Comparison of ENCODE assay signal across 36 cellular contexts in genomic region chrX:5998901-5999300, GRCh38.
"Had no signal": no experiment of that assay in that cellular context is flagged by ENCODE, and none has a peak within 500 bp of the region (broad histone marks: within the 10 kb centered on the region; RNA-seq: fewer than 3 reads in every experiment).

No MANE protein-coding gene starts in this region.

- H3K4me3 Mint-ChIP-seq: activated CD4-positive, alpha-beta memory T cell treated with anti-CD3 and anti-CD28 coated beads for 36 hours; activated CD4-positive, alpha-beta T cell treated with anti-CD3 and anti-CD28 coated beads for 36 hours; activated CD4-positive, alpha-beta T cell treated with anti-CD3 and anti-CD28 coated beads, Interleukin-2, amount 10 ng/mL, durations not matched to agents 24 days and 14 days; activated CD8-positive, alpha-beta memory T cell treated with anti-CD3 and anti-CD28 coated beads, Interleukin-2, amount 10 ng/mL, durations not matched to agents 7 days and 5 days; activated CD8-positive, alpha-beta T cell treated with anti-CD3 and anti-CD28 coated beads, Interleukin-2, amount 10 ng/mL, durations not matched to agents 7 days and 5 days; activated naive CD4-positive, alpha-beta T cell treated with anti-CD3 and anti-CD28 coated beads for 36 hours; activated naive CD4-positive, alpha-beta T cell treated with anti-CD3 and anti-CD28 coated beads, Interleukin-2, amount 50 U/mL, for 24 hours; activated naive CD8-positive, alpha-beta T cell treated with anti-CD3 and anti-CD28 coated beads for 36 hours; activated naive CD8-positive, alpha-beta T cell treated with anti-CD3 and anti-CD28 coated beads, Interleukin-2, amount 50 U/mL, for 24 hours; activated T-helper 1 cell treated with anti-CD3 and anti-CD28 coated beads, Interleukin-12 subunit alpha, Interleukin-12 subunit beta, Interleukin-2, Interleukin-4 antibody, amounts not matched to agents 30 ng/mL and 10 ng/mL and 1 ng/mL, durations not matched to agents 14 hours and 24 hours and 36 hours; central memory CD8-positive, alpha-beta T cell; dendritic cell treated with granulocyte-macrophage colony-stimulating factor and Interleukin-4, amounts not matched to agents 40 ng/mL and 50 ng/mL, for 4 days; effector memory CD8-positive, alpha-beta T cell; T-helper 17 cell; T-helper 2 cell treated with Interferon-gamma antibody and Interleukin-4, amounts not matched to agents 5 μg/mL and 100 μg/mL, for 36 hours had no signal

- H3K4me2 ChIP-seq: hepatocyte had no signal

- H3K27ac Mint-ChIP-seq: activated CD4-positive, alpha-beta memory T cell treated with anti-CD3 and anti-CD28 coated beads for 36 hours; activated CD4-positive, alpha-beta T cell treated with anti-CD3 and anti-CD28 coated beads for 36 hours; activated CD4-positive, alpha-beta T cell treated with anti-CD3 and anti-CD28 coated beads, Interleukin-2, amount 10 ng/mL, durations not matched to agents 24 days and 14 days; activated CD8-positive, alpha-beta memory T cell treated with anti-CD3 and anti-CD28 coated beads, Interleukin-2, amount 10 ng/mL, durations not matched to agents 7 days and 5 days; activated CD8-positive, alpha-beta T cell treated with anti-CD3 and anti-CD28 coated beads, Interleukin-2, amount 10 ng/mL, durations not matched to agents 7 days and 5 days; activated naive CD4-positive, alpha-beta T cell treated with anti-CD3 and anti-CD28 coated beads for 36 hours; activated naive CD4-positive, alpha-beta T cell treated with anti-CD3 and anti-CD28 coated beads, Interleukin-2, amount 50 U/mL, for 24 hours; activated naive CD8-positive, alpha-beta T cell treated with anti-CD3 and anti-CD28 coated beads for 36 hours; activated naive CD8-positive, alpha-beta T cell treated with anti-CD3 and anti-CD28 coated beads, Interleukin-2, amount 50 U/mL, for 24 hours; activated T-helper 1 cell treated with anti-CD3 and anti-CD28 coated beads, Interleukin-12 subunit alpha, Interleukin-12 subunit beta, Interleukin-2, Interleukin-4 antibody, amounts not matched to agents 30 ng/mL and 10 ng/mL and 1 ng/mL, durations not matched to agents 14 hours and 24 hours and 36 hours; activated T-helper 2 cell treated with anti-CD3 and anti-CD28 coated beads, Interferon-gamma antibody, Interleukin-2, Interleukin-4, amounts not matched to agents 10 μg/mL and 5 μg/mL and 100 μg/mL, durations not matched to agents 14 hours and 24 hours and 36 hours; dendritic cell treated with granulocyte-macrophage colony-stimulating factor and Interleukin-4, amounts not matched to agents 40 ng/mL and 50 ng/mL, for 4 days; effector memory CD8-positive, alpha-beta T cell; T-helper 17 cell; T-helper 2 cell treated with Interferon-gamma antibody and Interleukin-4, amounts not matched to agents 5 μg/mL and 100 μg/mL, for 36 hours had no signal

- H3K79me2 ChIP-seq: hepatocyte had no signal

- H3K4me3 ChIP-seq: adrenal gland, coronary artery, esophagus muscularis mucosa, gastroesophageal sphincter, heart right ventricle, hepatocyte had no signal

- H3K27me3 Mint-ChIP-seq: activated CD4-positive, alpha-beta memory T cell treated with anti-CD3 and anti-CD28 coated beads for 36 hours; activated CD4-positive, alpha-beta T cell treated with anti-CD3 and anti-CD28 coated beads for 36 hours; activated CD4-positive, alpha-beta T cell treated with anti-CD3 and anti-CD28 coated beads, Interleukin-2, amount 10 ng/mL, durations not matched to agents 24 days and 14 days; activated CD8-positive, alpha-beta memory T cell treated with anti-CD3 and anti-CD28 coated beads, Interleukin-2, amount 10 ng/mL, durations not matched to agents 7 days and 5 days; activated naive CD4-positive, alpha-beta T cell treated with anti-CD3 and anti-CD28 coated beads, Interleukin-2, amount 50 U/mL, for 24 hours; activated naive CD8-positive, alpha-beta T cell treated with anti-CD3 and anti-CD28 coated beads for 36 hours; activated naive CD8-positive, alpha-beta T cell treated with anti-CD3 and anti-CD28 coated beads, Interleukin-2, amount 50 U/mL, for 24 hours; central memory CD8-positive, alpha-beta T cell; dendritic cell treated with granulocyte-macrophage colony-stimulating factor and Interleukin-4, amounts not matched to agents 40 ng/mL and 50 ng/mL, for 4 days; effector memory CD8-positive, alpha-beta T cell; T-helper 17 cell had no signal

- H3K27me3 ChIP-seq: adrenal gland, brain microvascular endothelial cell, esophagus muscularis mucosa, gastroesophageal sphincter, heart right ventricle, hepatocyte had no signal

- FAIRE-seq: bronchial epithelial cell had no signal

- H3K4me1 Mint-ChIP-seq: activated CD4-positive, alpha-beta T cell treated with anti-CD3 and anti-CD28 coated beads for 36 hours; activated CD4-positive, alpha-beta T cell treated with anti-CD3 and anti-CD28 coated beads, Interleukin-2, amount 10 ng/mL, durations not matched to agents 24 days and 14 days; activated CD8-positive, alpha-beta memory T cell treated with anti-CD3 and anti-CD28 coated beads, Interleukin-2, amount 10 ng/mL, durations not matched to agents 7 days and 5 days; activated naive CD4-positive, alpha-beta T cell treated with anti-CD3 and anti-CD28 coated beads, Interleukin-2, amount 50 U/mL, for 24 hours; activated naive CD8-positive, alpha-beta T cell treated with anti-CD3 and anti-CD28 coated beads for 36 hours; activated naive CD8-positive, alpha-beta T cell treated with anti-CD3 and anti-CD28 coated beads, Interleukin-2, amount 50 U/mL, for 24 hours; central memory CD8-positive, alpha-beta T cell; T-helper 17 cell had no signal

- H3K36me3 ChIP-seq: adrenal gland, brain microvascular endothelial cell, esophagus muscularis mucosa, gastroesophageal sphincter, heart right ventricle had no signal

- H3K9me3 Mint-ChIP-seq: activated CD4-positive, alpha-beta memory T cell treated with anti-CD3 and anti-CD28 coated beads for 36 hours; activated CD4-positive, alpha-beta T cell treated with anti-CD3 and anti-CD28 coated beads, Interleukin-2, amount 10 ng/mL, durations not matched to agents 24 days and 14 days; activated naive CD4-positive, alpha-beta T cell treated with anti-CD3 and anti-CD28 coated beads for 36 hours; activated naive CD4-positive, alpha-beta T cell treated with anti-CD3 and anti-CD28 coated beads, Interleukin-2, amount 50 U/mL, for 24 hours; activated naive CD8-positive, alpha-beta T cell treated with anti-CD3 and anti-CD28 coated beads for 36 hours; activated naive CD8-positive, alpha-beta T cell treated with anti-CD3 and anti-CD28 coated beads, Interleukin-2, amount 50 U/mL, for 24 hours; activated T-helper 1 cell treated with anti-CD3 and anti-CD28 coated beads, Interleukin-12 subunit alpha, Interleukin-12 subunit beta, Interleukin-2, Interleukin-4 antibody, amounts not matched to agents 30 ng/mL and 10 ng/mL and 1 ng/mL, durations not matched to agents 14 hours and 24 hours and 36 hours; activated T-helper 2 cell treated with anti-CD3 and anti-CD28 coated beads, Interferon-gamma antibody, Interleukin-2, Interleukin-4, amounts not matched to agents 10 μg/mL and 5 μg/mL and 100 μg/mL, durations not matched to agents 14 hours and 24 hours and 36 hours; central memory CD8-positive, alpha-beta T cell; dendritic cell treated with granulocyte-macrophage colony-stimulating factor and Interleukin-4, amounts not matched to agents 40 ng/mL and 50 ng/mL, for 4 days; effector memory CD8-positive, alpha-beta T cell; T-helper 2 cell treated with Interferon-gamma antibody and Interleukin-4, amounts not matched to agents 5 μg/mL and 100 μg/mL, for 36 hours had no signal

- H2AFZ ChIP-seq: hepatocyte had no signal

- H3K9me3 ChIP-seq: adrenal gland, esophagus muscularis mucosa, gastroesophageal sphincter, heart right ventricle had no signal

- DNase-seq: activated CD4-positive, alpha-beta memory T cell treated with anti-CD3 and anti-CD28 coated beads for 36 hours; activated CD4-positive, alpha-beta T cell treated with anti-CD3 and anti-CD28 coated beads for 36 hours; activated CD4-positive, alpha-beta T cell treated with anti-CD3 and anti-CD28 coated beads, Interleukin-2, amount 10 ng/mL, durations not matched to agents 24 days and 14 days; activated CD4-positive, CD25-positive, alpha-beta regulatory T cell; activated CD4-positive, CD25-positive, alpha-beta regulatory T cell treated with anti-CD3 and anti-CD28 coated beads, Interleukin-2, amount 50 U/mL, for 72 hours; activated CD8-positive, alpha-beta memory T cell treated with anti-CD3 and anti-CD28 coated beads, Interleukin-2, amount 10 ng/mL, durations not matched to agents 7 days and 5 days; activated CD8-positive, alpha-beta memory T cell treated with anti-CD3 and anti-CD28 coated beads, Interleukin-2, amount 50 U/mL, for 4 hours; activated CD8-positive, alpha-beta T cell treated with anti-CD3 and anti-CD28 coated beads, Interleukin-2, amount 10 ng/mL, durations not matched to agents 7 days and 5 days; activated effector memory CD4-positive, alpha-beta T cell treated with anti-CD3 and anti-CD28 coated beads, Interleukin-2, amount 50 U/mL, for 16 hours; activated naive CD4-positive, alpha-beta T cell treated with anti-CD3 and anti-CD28 coated beads for 36 hours; activated naive CD8-positive, alpha-beta T cell treated with anti-CD3 and anti-CD28 coated beads for 36 hours; activated naive CD8-positive, alpha-beta T cell treated with anti-CD3 and anti-CD28 coated beads, Interleukin-2, amount 50 U/mL, for 24 hours; activated T-cell treated with anti-CD3 and anti-CD28 coated beads, Interleukin-2, amount 50 U/mL, for 1 hour; activated T-cell treated with anti-CD3 and anti-CD28 coated beads, Interleukin-2, amount 50 U/mL, for 48 hours; adrenal gland; amygdala; aorta; brain microvascular endothelial cell; effector CD4-positive, alpha-beta T cell; effector memory CD8-positive, alpha-beta T cell; erythroblast; foreskin melanocyte; heart right ventricle; T-helper 17 cell; T1000 had no signal

- H3K4me1 ChIP-seq: adrenal gland, esophagus muscularis mucosa, gastroesophageal sphincter, heart right ventricle had no signal

- H3K36me3 Mint-ChIP-seq: activated CD4-positive, alpha-beta memory T cell treated with anti-CD3 and anti-CD28 coated beads for 36 hours; activated CD8-positive, alpha-beta memory T cell treated with anti-CD3 and anti-CD28 coated beads, Interleukin-2, amount 10 ng/mL, durations not matched to agents 7 days and 5 days; activated naive CD4-positive, alpha-beta T cell treated with anti-CD3 and anti-CD28 coated beads, Interleukin-2, amount 50 U/mL, for 24 hours; activated naive CD8-positive, alpha-beta T cell treated with anti-CD3 and anti-CD28 coated beads for 36 hours had no signal

- H3K27ac ChIP-seq: adrenal gland, brain microvascular endothelial cell, coronary artery, esophagus muscularis mucosa, gastroesophageal sphincter, heart right ventricle, hepatocyte had no signal
